ENCODE assay signal across 1 cellular context in genomic region chr16:79993810-79994209, GRCh38.
TF ChIP-seq lines count a peak whose summit lies in the region.

No MANE protein-coding gene starts in this region.

TF ChIP-seq in H1, 55 proteins besides CTCF, POLR2A, EP300 and RAD21 (continued from another document):
- TF ChIP-seq SAP30 (IDR thresholded peaks at IDR 0.05; ENCODE audit: insufficient read depth, insufficient replicate concordance, low read length) (no peak), RBBP5 (IDR thresholded peaks at IDR 0.05; ENCODE audit: borderline replicate concordance, low read depth, low read length) (no peak), PHF8 (conservative IDR thresholded peaks at IDR 0.05; ENCODE audit: low read depth, low read length) (no peak), MAFK (IDR thresholded peaks at IDR 0.05; ENCODE audit: low read depth, low read length) (no peak), CHD2 (IDR thresholded peaks at IDR 0.05; ENCODE audit: low read length) (no peak), SIX5 (IDR thresholded peaks at IDR 0.05; ENCODE audit: low read depth, low read length) (no peak)
